Comparison of ENCODE assay signal across 11 cellular contexts in genomic region chr11:3237119-3237518, GRCh38. TPM values are rescaled to one million over a fixed set of nuclear protein-coding genes. Genes with fewer than 3 reads are reported as not detected.
"Had no signal": no experiment of that assay in that cellular context is flagged by ENCODE, and none has a peak within 500 bp of the region (broad histone marks: within the 10 kb centered on the region; RNA-seq: fewer than 3 reads in every experiment).

No MANE protein-coding gene starts in this region.

- H3K4me3 Mint-ChIP-seq: H9, HFFc6 had no signal

- H3K9ac ChIP-seq: GM23248 had no signal

- DNase-seq: GM23248, GOT3, H7, H9, HCEC 1CT, HFFc6 had no signal

- H3K4me1 ChIP-seq: HAP-1 had no signal

- ATAC-seq: HCT116 had no signal

- H3K27ac Mint-ChIP-seq: H9, HFFc6 had no signal

- H3K4me3 ChIP-seq: GM23248, HAP-1 had no signal

- FAIRE-seq: H1, H54 had no signal

- H3K36me3 ChIP-seq: HAP-1 had no signal

- H3K9me3 ChIP-seq: HAP-1 had no signal

- H3K27ac ChIP-seq: GM23248 had no signal

- H2AFZ ChIP-seq: GM23248 had no signal

- H3K9me3 Mint-ChIP-seq: HFFc6 had no signal

RNA-seq across cellular contexts. Expression of gene MRGPRE, which starts 4.9 kb away (rescaled TPM):
- total RNA-seq: GM23248, H1, H4, H7, H9, HFFc6 had no signal
- polyA plus RNA-seq: GM23248, H1 had no signal

RNA-seq across cellular contexts. Expression of gene MRGPRG, which starts 18.5 kb away (rescaled TPM):
- total RNA-seq: GM23248, H1, H4, H7, H9, HFFc6 had no signal
- polyA plus RNA-seq: GM23248, H1 had no signal
